In the genomic region with DNA sequence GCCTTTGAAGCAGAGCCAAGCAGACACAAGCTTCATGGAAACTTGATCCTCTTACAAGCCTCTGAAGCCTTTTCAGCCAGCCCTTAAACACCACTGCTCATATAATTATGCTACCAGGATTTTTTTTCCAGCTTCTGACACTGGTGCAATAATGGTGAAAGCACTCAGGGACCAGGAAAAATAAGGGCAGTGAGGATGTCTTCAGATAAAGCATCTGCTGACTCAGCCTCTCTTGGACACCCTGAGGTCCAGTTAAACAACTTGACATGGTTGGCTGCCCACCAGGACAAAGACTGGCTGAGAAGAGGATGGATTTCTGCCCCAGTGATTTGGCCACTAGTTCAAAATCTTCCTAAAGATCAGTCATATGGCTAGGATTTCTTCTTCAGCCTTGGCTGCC, we compare ENCODE assay signal across 16 cellular contexts.
"Had no signal": no experiment of that assay in that cellular context is flagged by ENCODE, and none has a peak within 500 bp of the region (broad histone marks: within the 10 kb centered on the region; RNA-seq: fewer than 3 reads in every experiment).

No MANE protein-coding gene starts in this region.

- H3K4me1 Mint-ChIP-seq: activated CD8-positive, alpha-beta memory T cell treated with anti-CD3 and anti-CD28 coated beads, Interleukin-2, amount 10 ng/mL, durations not matched to agents 7 days and 5 days; stimulated activated naive B cell treated with anti-CD40 and anti-IgM and Interleukin-4, amounts not matched to agents 10 μg/mL and 1 μg/mL and 100 μg/mL, for 72 hours had no signal

- DNase-seq: activated CD4-positive, alpha-beta memory T cell treated with anti-CD3 and anti-CD28 coated beads for 36 hours; activated CD8-positive, alpha-beta memory T cell treated with anti-CD3 and anti-CD28 coated beads, Interleukin-2, amount 10 ng/mL, durations not matched to agents 7 days and 5 days; activated naive CD4-positive, alpha-beta T cell treated with anti-CD3 and anti-CD28 coated beads, Interleukin-2, amount 50 U/mL, for 16 hours; activated T-cell treated with anti-CD3 and anti-CD28 coated beads, Interleukin-2, amount 50 U/mL, for 1 hour; heart right ventricle; mammary epithelial cell; pancreas; stimulated activated CD4-positive, alpha-beta T cell treated with anti-CD3 and anti-CD28 coated beads, Interleukin-4, amount 100 ng/mL, for 1 hour; stimulated activated naive B cell treated with anti-CD40 and anti-IgM and Interleukin-4, amounts not matched to agents 10 μg/mL and 1 μg/mL and 100 μg/mL, for 72 hours; uterus had no signal

- H3K4me3 ChIP-seq: dorsolateral prefrontal cortex, gastroesophageal sphincter, heart right ventricle, pancreas, tibial nerve, uterus had no signal

- H3K9me3 Mint-ChIP-seq: activated CD4-positive, alpha-beta memory T cell treated with anti-CD3 and anti-CD28 coated beads for 36 hours; activated T-helper 2 cell treated with anti-CD3 and anti-CD28 coated beads, Interferon-gamma antibody, Interleukin-2, Interleukin-4, amounts not matched to agents 10 μg/mL and 5 μg/mL and 100 μg/mL, durations not matched to agents 14 hours and 24 hours and 36 hours; stimulated activated naive B cell treated with anti-CD40 and anti-IgM and Interleukin-4, amounts not matched to agents 10 μg/mL and 1 μg/mL and 100 μg/mL, for 72 hours had no signal

- H3K27ac Mint-ChIP-seq: activated CD4-positive, alpha-beta memory T cell treated with anti-CD3 and anti-CD28 coated beads for 36 hours; activated CD8-positive, alpha-beta memory T cell treated with anti-CD3 and anti-CD28 coated beads, Interleukin-2, amount 10 ng/mL, durations not matched to agents 7 days and 5 days; activated T-helper 2 cell treated with anti-CD3 and anti-CD28 coated beads, Interferon-gamma antibody, Interleukin-2, Interleukin-4, amounts not matched to agents 10 μg/mL and 5 μg/mL and 100 μg/mL, durations not matched to agents 14 hours and 24 hours and 36 hours; stimulated activated naive B cell treated with anti-CD40 and anti-IgM and Interleukin-4, amounts not matched to agents 10 μg/mL and 1 μg/mL and 100 μg/mL, for 72 hours had no signal

- H3K36me3 Mint-ChIP-seq: activated CD4-positive, alpha-beta memory T cell treated with anti-CD3 and anti-CD28 coated beads for 36 hours; activated CD8-positive, alpha-beta memory T cell treated with anti-CD3 and anti-CD28 coated beads, Interleukin-2, amount 10 ng/mL, durations not matched to agents 7 days and 5 days; stimulated activated naive B cell treated with anti-CD40 and anti-IgM and Interleukin-4, amounts not matched to agents 10 μg/mL and 1 μg/mL and 100 μg/mL, for 72 hours had no signal

- H3K4me3 Mint-ChIP-seq: activated CD4-positive, alpha-beta memory T cell treated with anti-CD3 and anti-CD28 coated beads for 36 hours; activated CD8-positive, alpha-beta memory T cell treated with anti-CD3 and anti-CD28 coated beads, Interleukin-2, amount 10 ng/mL, durations not matched to agents 7 days and 5 days; stimulated activated naive B cell treated with anti-CD40 and anti-IgM and Interleukin-4, amounts not matched to agents 10 μg/mL and 1 μg/mL and 100 μg/mL, for 72 hours had no signal

- H3K36me3 ChIP-seq: gastroesophageal sphincter, heart right ventricle, pancreas, tibial nerve, uterus had no signal

- H3K27me3 ChIP-seq: gastroesophageal sphincter, pancreas, tibial nerve, uterus had no signal

- H3K4me1 ChIP-seq: gastroesophageal sphincter, heart right ventricle, pancreas, tibial nerve, uterus had no signal

- H3K9me3 ChIP-seq: gastroesophageal sphincter, heart right ventricle, pancreas, tibial nerve, uterus had no signal

- ATAC-seq: activated CD8-positive, alpha-beta memory T cell treated with anti-CD3 and anti-CD28 coated beads, Interleukin-2, amount 10 ng/mL, durations not matched to agents 7 days and 5 days; gastroesophageal sphincter; heart right ventricle; left lobe of liver; pancreas; stimulated activated naive B cell treated with anti-CD40 and anti-IgM and Interleukin-4, amounts not matched to agents 10 μg/mL and 1 μg/mL and 100 μg/mL, for 72 hours had no signal

- H3K27ac ChIP-seq: dorsolateral prefrontal cortex, gastroesophageal sphincter, heart right ventricle, pancreas, tibial nerve, uterus, VCaP had no signal

- H3K27me3 Mint-ChIP-seq: activated CD4-positive, alpha-beta memory T cell treated with anti-CD3 and anti-CD28 coated beads for 36 hours; activated CD8-positive, alpha-beta memory T cell treated with anti-CD3 and anti-CD28 coated beads, Interleukin-2, amount 10 ng/mL, durations not matched to agents 7 days and 5 days; stimulated activated naive B cell treated with anti-CD40 and anti-IgM and Interleukin-4, amounts not matched to agents 10 μg/mL and 1 μg/mL and 100 μg/mL, for 72 hours had no signal
